Comparison of ENCODE assay signal across 8 cellular contexts in the genomic region with DNA sequence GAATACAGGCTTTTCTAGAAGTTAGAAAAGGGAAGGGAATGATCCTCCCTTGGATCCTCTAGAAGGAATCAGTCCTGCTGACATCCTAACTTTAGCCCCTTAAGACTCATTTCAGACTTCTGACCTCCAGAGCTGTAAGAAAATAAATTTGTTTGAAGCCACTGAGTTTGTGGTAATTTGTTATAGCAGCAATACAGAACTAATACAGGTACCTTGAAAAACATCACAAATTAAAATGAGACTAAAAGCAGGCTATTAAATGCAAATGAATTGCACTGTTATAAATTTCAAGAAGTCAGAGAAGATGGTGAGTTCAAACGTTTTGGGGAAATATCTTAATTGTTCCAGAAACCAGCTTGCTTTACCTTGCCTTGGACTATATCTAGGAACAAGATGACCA.
"Had no signal": no experiment of that assay in that cellular context is flagged by ENCODE, and none has a peak within 500 bp of the region (broad histone marks: within the 10 kb centered on the region; RNA-seq: fewer than 3 reads in every experiment).

No MANE protein-coding gene starts in this region.

- FAIRE-seq: G401.6, GM12878, GM12891, GM12892, GM18507, GM19239 had no signal

- DNase-seq: GDM1, GF-D8 had no signal

- ATAC-seq: GM12878 had no signal

- H3K4me3 ChIP-seq: GM12878 had no signal
